In the genomic region with DNA sequence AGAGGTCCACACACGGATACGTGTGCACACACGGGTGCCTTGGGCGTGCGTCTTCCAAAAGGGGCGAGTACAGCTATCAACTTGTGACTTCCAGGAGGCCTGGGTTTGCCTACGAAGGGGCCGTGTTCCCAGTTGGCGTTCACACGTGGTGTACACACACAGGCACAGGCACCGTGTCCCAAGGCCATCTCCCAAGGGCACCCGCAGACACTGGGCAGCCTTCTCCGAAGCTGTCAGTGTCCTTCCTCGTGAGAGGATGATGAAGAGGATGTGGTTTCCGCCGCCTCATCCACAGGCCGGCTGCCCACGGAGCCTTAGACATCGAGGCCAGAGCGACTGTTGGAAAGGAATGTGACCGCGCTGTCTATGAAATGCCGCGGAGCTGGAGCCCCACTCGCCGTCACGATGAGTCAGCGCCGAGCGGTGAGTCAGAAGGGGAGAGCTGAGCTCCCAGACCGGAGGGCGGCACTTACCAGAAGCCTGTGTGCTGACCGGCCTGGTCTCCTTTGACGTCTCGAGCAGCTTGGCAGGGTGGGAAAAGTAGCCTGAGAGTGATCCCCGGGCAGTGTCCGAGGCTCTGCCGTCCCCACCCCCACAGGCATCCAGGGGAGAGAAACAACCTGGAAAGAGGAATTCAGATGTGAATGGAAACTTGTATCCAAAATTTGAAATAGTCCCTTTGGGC, we compare ENCODE assay signal across 8 cellular contexts.
DNase-seq lines count a peak whose midpoint lies in the region; ATAC-seq, FAIRE-seq and TF ChIP-seq lines count a peak whose summit lies in the region.

No MANE protein-coding gene starts in this region.

- DNase-seq in ELR (ENCODE audit: low read depth), result peak; percentile 86
- peak; percentile 70 to 93 for DNase-seq in SW 1271 (lab: John Stamatoyannopoulos, UW)
- DNase-seq in bronchial epithelial cell (ENCODE audit: low read depth), result peak; percentile 78
- DNase-seq in left colon, result peak; percentile 63 to 85
- peak; percentile 15 to 54 for DNase-seq in stimulated activated CD4-positive, alpha-beta T cell treated with anti-CD3 and anti-CD28 coated beads, Interleukin-1b, Interleukin-23, amount 100 ng/mL, for 4 hours (ENCODE audit: low read depth in 2 of 2)
- no peak for DNase-seq in GM13976 (ENCODE audit: low spot score)

- H3K27me3 ChIP-seq in bronchial epithelial cell (ENCODE audit: control insufficient read depth, insufficient read depth, low read length), result no peaks in the 10 kb centered on the region

- no peak for TF ChIP-seq POLR2A in GM18505 (IDR thresholded peaks at IDR 0.05; ENCODE audit: borderline replicate concordance, extremely low read depth, insufficient read depth, insufficient read length)

- no peak for TF ChIP-seq CTCF in bronchial epithelial cell (IDR thresholded peaks at IDR 0.05; ENCODE audit: insufficient read depth, low read length, severe bottlenecking)
- TF ChIP-seq CTCF in GM13976 (IDR thresholded peaks at IDR 0.05; ENCODE audit: borderline replicate concordance, control extremely low read depth, extremely low read depth, insufficient read depth, missing control alignments), result no peak

- H3K4me3 ChIP-seq in bronchial epithelial cell (ENCODE audit: low read depth, low read length), result no peak overlapping the region

- H3K36me3 ChIP-seq in bronchial epithelial cell (ENCODE audit: control insufficient read depth, insufficient read depth, low read length), result no peaks in the 10 kb centered on the region

- ATAC-seq in left colon, result peak; percentile 58
- no peak for ATAC-seq in HG02840 (IDR thresholded peaks at IDR 0.05; ENCODE audit: low FRiP score, unreplicated experiment)
- no peak for ATAC-seq in GM18505 (IDR thresholded peaks at IDR 0.05; ENCODE audit: unreplicated experiment)

- intact Hi-C loops in left colon (cut with DNase I, micrococcal nuclease), result no loop called here

- in situ Hi-C loops in GM13976 (cut with MboI; ENCODE audit: low sequenced_read_pairs, unreplicated experiment), result no loop called here

- no peak for FAIRE-seq in bronchial epithelial cell (lab: Jason Lieb, UNC)
